ENCODE assay signal across 2 cellular contexts in genomic region chr2:46545015-46545839, GRCh38.
TF ChIP-seq lines count a peak whose summit lies in the region.

No MANE protein-coding gene starts in this region.

TF ChIP-seq in SK-N-SH, 30 proteins besides CTCF, POLR2A, EP300 and RAD21 (continued from another document):
- TF ChIP-seq, protein P1, sequence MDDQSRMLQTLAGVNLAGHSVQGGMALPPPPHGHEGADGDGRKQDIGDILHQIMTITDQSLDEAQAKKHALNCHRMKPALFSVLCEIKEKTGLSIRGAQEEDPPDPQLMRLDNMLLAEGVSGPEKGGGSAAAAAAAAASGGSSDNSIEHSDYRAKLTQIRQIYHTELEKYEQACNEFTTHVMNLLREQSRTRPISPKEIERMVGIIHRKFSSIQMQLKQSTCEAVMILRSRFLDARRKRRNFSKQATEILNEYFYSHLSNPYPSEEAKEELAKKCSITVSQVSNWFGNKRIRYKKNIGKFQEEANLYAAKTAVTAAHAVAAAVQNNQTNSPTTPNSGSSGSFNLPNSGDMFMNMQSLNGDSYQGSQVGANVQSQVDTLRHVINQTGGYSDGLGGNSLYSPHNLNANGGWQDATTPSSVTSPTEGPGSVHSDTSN (IDR thresholded peaks at IDR 0.05), result no peak
- no peak for TF ChIP-seq USF1 (IDR thresholded peaks at IDR 0.05; ENCODE audit: borderline replicate concordance, low read depth)
- TF ChIP-seq IRF3 (IDR thresholded peaks at IDR 0.05; ENCODE audit: low read depth, low read length), result no peak
- TF ChIP-seq TEAD4 (IDR thresholded peaks at IDR 0.05; ENCODE audit: borderline replicate concordance, insufficient read depth), result no peak
- TF ChIP-seq MEF2A (IDR thresholded peaks at IDR 0.05; ENCODE audit: borderline replicate concordance, low read depth), result no peak
- TF ChIP-seq POLR2AphosphoS5 (IDR thresholded peaks at IDR 0.05; ENCODE audit: low read depth, low read length), result no peak
- TF ChIP-seq YY1 (IDR thresholded peaks at IDR 0.05; ENCODE audit: low read depth), result no peak
- no peak for TF ChIP-seq REST (IDR thresholded peaks at IDR 0.05; ENCODE audit: low read depth, low read length)

TF ChIP-seq in SK-N-SH treated with all-trans-retinoic acid at 6 μM for 48 hours, 23 proteins besides CTCF, POLR2A, EP300 and RAD21 (continued from another document):
- TF ChIP-seq, protein P2, sequence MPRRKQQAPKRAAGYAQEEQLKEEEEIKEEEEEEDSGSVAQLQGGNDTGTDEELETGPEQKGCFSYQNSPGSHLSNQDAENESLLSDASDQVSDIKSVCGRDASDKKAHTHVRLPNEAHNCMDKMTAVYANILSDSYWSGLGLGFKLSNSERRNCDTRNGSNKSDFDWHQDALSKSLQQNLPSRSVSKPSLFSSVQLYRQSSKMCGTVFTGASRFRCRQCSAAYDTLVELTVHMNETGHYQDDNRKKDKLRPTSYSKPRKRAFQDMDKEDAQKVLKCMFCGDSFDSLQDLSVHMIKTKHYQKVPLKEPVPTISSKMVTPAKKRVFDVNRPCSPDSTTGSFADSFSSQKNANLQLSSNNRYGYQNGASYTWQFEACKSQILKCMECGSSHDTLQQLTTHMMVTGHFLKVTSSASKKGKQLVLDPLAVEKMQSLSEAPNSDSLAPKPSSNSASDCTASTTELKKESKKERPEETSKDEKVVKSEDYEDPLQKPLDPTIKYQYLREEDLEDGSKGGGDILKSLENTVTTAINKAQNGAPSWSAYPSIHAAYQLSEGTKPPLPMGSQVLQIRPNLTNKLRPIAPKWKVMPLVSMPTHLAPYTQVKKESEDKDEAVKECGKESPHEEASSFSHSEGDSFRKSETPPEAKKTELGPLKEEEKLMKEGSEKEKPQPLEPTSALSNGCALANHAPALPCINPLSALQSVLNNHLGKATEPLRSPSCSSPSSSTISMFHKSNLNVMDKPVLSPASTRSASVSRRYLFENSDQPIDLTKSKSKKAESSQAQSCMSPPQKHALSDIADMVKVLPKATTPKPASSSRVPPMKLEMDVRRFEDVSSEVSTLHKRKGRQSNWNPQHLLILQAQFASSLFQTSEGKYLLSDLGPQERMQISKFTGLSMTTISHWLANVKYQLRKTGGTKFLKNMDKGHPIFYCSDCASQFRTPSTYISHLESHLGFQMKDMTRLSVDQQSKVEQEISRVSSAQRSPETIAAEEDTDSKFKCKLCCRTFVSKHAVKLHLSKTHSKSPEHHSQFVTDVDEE (CRISPR knock-in tag; IDR thresholded peaks at IDR 0.05), result no peak
- TF ChIP-seq, protein P3, sequence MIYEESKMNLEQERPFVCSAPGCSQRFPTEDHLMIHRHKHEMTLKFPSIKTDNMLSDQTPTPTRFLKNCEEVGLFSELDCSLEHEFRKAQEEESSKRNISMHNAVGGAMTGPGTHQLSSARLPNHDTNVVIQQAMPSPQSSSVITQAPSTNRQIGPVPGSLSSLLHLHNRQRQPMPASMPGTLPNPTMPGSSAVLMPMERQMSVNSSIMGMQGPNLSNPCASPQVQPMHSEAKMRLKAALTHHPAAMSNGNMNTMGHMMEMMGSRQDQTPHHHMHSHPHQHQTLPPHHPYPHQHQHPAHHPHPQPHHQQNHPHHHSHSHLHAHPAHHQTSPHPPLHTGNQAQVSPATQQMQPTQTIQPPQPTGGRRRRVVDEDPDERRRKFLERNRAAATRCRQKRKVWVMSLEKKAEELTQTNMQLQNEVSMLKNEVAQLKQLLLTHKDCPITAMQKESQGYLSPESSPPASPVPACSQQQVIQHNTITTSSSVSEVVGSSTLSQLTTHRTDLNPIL (CRISPR knock-in tag; IDR thresholded peaks at IDR 0.05; ENCODE audit: low read depth), result no peak
- TF ChIP-seq OSR1 (CRISPR knock-in tag; IDR thresholded peaks at IDR 0.05) (no peak), TOX (CRISPR knock-in tag; IDR thresholded peaks at IDR 0.05; ENCODE audit: borderline replicate concordance) (no peak), ZFP30 (CRISPR knock-in tag; IDR thresholded peaks at IDR 0.05) (no peak), CSDC2 (CRISPR knock-in tag; IDR thresholded peaks at IDR 0.05) (no peak), POU6F1 (CRISPR knock-in tag; IDR thresholded peaks at IDR 0.05; ENCODE audit: borderline replicate concordance, low read depth) (no peak)
- TF ChIP-seq, protein P4, sequence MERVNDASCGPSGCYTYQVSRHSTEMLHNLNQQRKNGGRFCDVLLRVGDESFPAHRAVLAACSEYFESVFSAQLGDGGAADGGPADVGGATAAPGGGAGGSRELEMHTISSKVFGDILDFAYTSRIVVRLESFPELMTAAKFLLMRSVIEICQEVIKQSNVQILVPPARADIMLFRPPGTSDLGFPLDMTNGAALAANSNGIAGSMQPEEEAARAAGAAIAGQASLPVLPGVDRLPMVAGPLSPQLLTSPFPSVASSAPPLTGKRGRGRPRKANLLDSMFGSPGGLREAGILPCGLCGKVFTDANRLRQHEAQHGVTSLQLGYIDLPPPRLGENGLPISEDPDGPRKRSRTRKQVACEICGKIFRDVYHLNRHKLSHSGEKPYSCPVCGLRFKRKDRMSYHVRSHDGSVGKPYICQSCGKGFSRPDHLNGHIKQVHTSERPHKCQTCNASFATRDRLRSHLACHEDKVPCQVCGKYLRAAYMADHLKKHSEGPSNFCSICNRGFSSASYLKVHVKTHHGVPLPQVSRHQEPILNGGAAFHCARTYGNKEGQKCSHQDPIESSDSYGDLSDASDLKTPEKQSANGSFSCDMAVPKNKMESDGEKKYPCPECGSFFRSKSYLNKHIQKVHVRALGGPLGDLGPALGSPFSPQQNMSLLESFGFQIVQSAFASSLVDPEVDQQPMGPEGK (CRISPR knock-in tag; IDR thresholded peaks at IDR 0.05; ENCODE audit: borderline replicate concordance), result no peak
